ENCODE assay signal across 15 cellular contexts in the genomic region with DNA sequence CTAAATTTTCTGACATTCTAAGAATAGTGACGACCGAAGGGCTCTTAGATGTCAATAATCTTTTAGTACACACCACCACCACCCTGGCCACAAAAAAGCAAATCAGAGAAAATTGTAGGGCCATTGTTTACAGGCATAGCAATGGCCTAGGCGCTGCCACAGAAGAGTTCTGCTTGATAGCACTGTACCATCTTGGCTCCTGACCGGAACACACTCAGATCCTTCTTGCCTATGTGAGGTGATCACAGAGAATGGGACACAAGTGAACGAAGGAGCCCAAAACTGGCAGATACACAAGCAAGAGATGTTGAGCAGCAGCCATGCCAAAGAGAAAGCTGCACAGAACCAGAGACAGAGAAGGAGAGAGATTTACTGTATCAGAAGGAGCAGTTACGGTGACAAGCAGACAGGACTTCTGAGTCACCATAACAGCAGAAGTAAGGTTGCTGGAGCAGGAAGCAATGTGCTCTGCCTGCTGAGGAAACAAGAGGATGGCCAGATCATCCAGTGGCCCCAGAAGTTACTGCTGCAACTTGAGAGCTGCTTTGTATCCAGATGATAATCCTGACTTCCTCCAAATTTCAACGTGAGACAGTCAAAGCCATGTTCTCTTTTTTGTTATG.
DNase-seq lines count a peak whose midpoint lies in the region; ATAC-seq, FAIRE-seq and TF ChIP-seq lines count a peak whose summit lies in the region.
"Had no signal": no experiment of that assay in that cellular context is flagged by ENCODE, and none has a peak within 500 bp of the region (broad histone marks: within the 10 kb centered on the region; RNA-seq: fewer than 3 reads in every experiment).

No MANE protein-coding gene starts in this region.

- no peaks in the 10 kb centered on the region for H3K27me3 ChIP-seq in Panc1 (ENCODE audit: control insufficient read depth, insufficient read depth, low read length)
- H3K27me3 ChIP-seq: tibial artery had no signal

- CTCF ChIA-PET in A549 (lab: Yijun Ruan, JAX) (no interaction called here), HEK293 (lab: Yijun Ruan, JAX) (no interaction called here), Panc1 (lab: Charles Lee) (no interaction called here)
- CTCF ChIA-PET in activated CD8-positive, alpha-beta memory T cell treated with anti-CD3 and anti-CD28 coated beads, Interleukin-2, amount 10 ng/mL, durations not matched to agents 7 days and 5 days (lab: Charles Lee), result no interaction called here

- no peak for TF ChIP-seq EP300 in A549 (IDR thresholded peaks at IDR 0.05)

- TF ChIP-seq RAD21 in A549 (conservative IDR thresholded peaks at IDR 0.05 in 1 of 2, IDR thresholded peaks at IDR 0.05 in 1 of 2), result no peak

- peaks cover 15% of the 10 kb centered on the region for H3K4me1 ChIP-seq in A549
- no peaks in the 10 kb centered on the region for H3K4me1 ChIP-seq in HEK293 (ENCODE audit: control insufficient read depth, insufficient read depth, low read length)
- no peaks in the 10 kb centered on the region for H3K4me1 ChIP-seq in Panc1 (ENCODE audit: control insufficient read depth, insufficient read depth, low read length)
- H3K4me1 ChIP-seq: tibial artery had no signal

- no peaks in the 10 kb centered on the region for H3K27me3 Mint-ChIP-seq in activated CD8-positive, alpha-beta memory T cell treated with anti-CD3 and anti-CD28 coated beads, Interleukin-2, amount 10 ng/mL, durations not matched to agents 7 days and 5 days
- H3K27me3 Mint-ChIP-seq: activated B cell treated with CpG ODN at 0.5 μM for 24 hours, naive B cell had no signal

- H3K36me3 ChIP-seq in HEK293 (ENCODE audit: control insufficient read depth in 2 of 2, insufficient read depth in 1 of 2, low read length in 2 of 2) (no peaks in the 10 kb centered on the region), Panc1 (ENCODE audit: control insufficient read depth, insufficient read depth, low read length) (no peaks in the 10 kb centered on the region)
- H3K36me3 ChIP-seq: tibial artery had no signal

- TF ChIP-seq CTCF in A549 (IDR thresholded peaks at IDR 0.05) (no peak), HEK293 (tag by site-specific recombination; IDR thresholded peaks at IDR 0.05) (no peak), Panc1 (IDR thresholded peaks at IDR 0.05) (no peak)

- intact Hi-C loops in Panc1 (cut with micrococcal nuclease; ENCODE audit: unreplicated experiment), result no loop called here

- no peak for TF ChIP-seq POLR2A in A549 (IDR thresholded peaks at IDR 0.05; ENCODE audit: low read length)

- ATAC-seq in A549 (peak; percentile 83 to 91), Panc1 (peak; percentile 87), left lobe of liver (no peak), GM21619 (IDR thresholded peaks at IDR 0.05; ENCODE audit: unreplicated experiment) (no peak)
- ATAC-seq in activated CD8-positive, alpha-beta memory T cell treated with anti-CD3 and anti-CD28 coated beads, Interleukin-2, amount 10 ng/mL, durations not matched to agents 7 days and 5 days, result no peak
- ATAC-seq: activated T-cell treated with anti-CD3 and anti-CD28 coated beads, Interleukin-2, amount 50 U/mL, for 4 hours had no signal

- no peaks in the 10 kb centered on the region for H3K4me1 Mint-ChIP-seq in activated CD8-positive, alpha-beta memory T cell treated with anti-CD3 and anti-CD28 coated beads, Interleukin-2, amount 10 ng/mL, durations not matched to agents 7 days and 5 days
- H3K4me1 Mint-ChIP-seq: activated B cell treated with CpG ODN at 0.5 μM for 24 hours, naive B cell had no signal

- H3K4me3 Mint-ChIP-seq in activated CD8-positive, alpha-beta memory T cell treated with anti-CD3 and anti-CD28 coated beads, Interleukin-2, amount 10 ng/mL, durations not matched to agents 7 days and 5 days, result no peak overlapping the region
- H3K4me3 Mint-ChIP-seq: activated B cell treated with CpG ODN at 0.5 μM for 24 hours; activated T-cell treated with anti-CD3 and anti-CD28 coated beads, Interleukin-2, amount 50 U/mL, for 4 hours; naive B cell had no signal

- H3K27ac ChIP-seq in A549 (peak overlapping the region; percentile 63 to 72; a peak in 5 of 6 replicates), HEK293 (ENCODE audit: extremely low read depth, low read depth, low read length) (no peak overlapping the region), Panc1 (ENCODE audit: low read length) (peak overlapping the region; percentile 48; the same call in 1 of the 2 replicates), epithelial cell of prostate (no peak overlapping the region)
- H3K27ac ChIP-seq: PC-9, tibial artery had no signal

- DNase-seq in A549 (ENCODE audit: low read depth in 1 of 2, low spot score in 1 of 2), result peak; percentile 3 to 64
- peak; percentile 63 for DNase-seq in Panc1 (ENCODE audit: low read depth, low spot score)
- DNase-seq in epithelial cell of prostate (ENCODE audit: low read depth, low spot score), result peak; percentile 34
- DNase-seq in activated CD8-positive, alpha-beta memory T cell treated with anti-CD3 and anti-CD28 coated beads, Interleukin-2, amount 10 ng/mL, durations not matched to agents 7 days and 5 days, result no peak
- DNase-seq in COLO829 (ENCODE audit: low spot score), result no peak
- no peak for DNase-seq in left lobe of liver (ENCODE audit: low spot score)
- DNase-seq: activated B cell treated with CpG ODN at 0.5 μM for 24 hours; activated T-cell treated with anti-CD3 and anti-CD28 coated beads, Interleukin-2, amount 50 U/mL, for 4 hours; aorta; naive B cell; NCI-H1417 treated with DMSO at 0.1 percent for 48 hours; PC-9; tibial artery had no signal

- H3K9me3 ChIP-seq in A549 (no peaks in the 10 kb centered on the region), HEK293 (ENCODE audit: control insufficient read depth, insufficient read depth, low read depth, low read length) (no peaks in the 10 kb centered on the region), Panc1 (ENCODE audit: control insufficient read depth, insufficient read depth, low read depth, low read length) (no peaks in the 10 kb centered on the region)
- H3K9me3 ChIP-seq: tibial artery had no signal

- no peaks in the 10 kb centered on the region for H3K36me3 Mint-ChIP-seq in activated CD8-positive, alpha-beta memory T cell treated with anti-CD3 and anti-CD28 coated beads, Interleukin-2, amount 10 ng/mL, durations not matched to agents 7 days and 5 days
- H3K36me3 Mint-ChIP-seq: naive B cell had no signal

- POLR2A ChIA-PET in A549 (lab: Yijun Ruan, JAX), result no interaction called here
- POLR2A ChIA-PET in HEK293 (lab: Yijun Ruan, JAX), result no interaction called here
- POLR2A ChIA-PET in Panc1 (lab: Charles Lee), result no interaction called here

- no TSS peak for BruUV-seq in Panc1 (replicated peaks; lab: Mats Ljungman, UMichigan)

- FAIRE-seq in A549 (lab: Jason Lieb, UNC), result no peak

- no peak overlapping the region for H3K27ac Mint-ChIP-seq in activated CD8-positive, alpha-beta memory T cell treated with anti-CD3 and anti-CD28 coated beads, Interleukin-2, amount 10 ng/mL, durations not matched to agents 7 days and 5 days
- H3K27ac Mint-ChIP-seq: activated B cell treated with CpG ODN at 0.5 μM for 24 hours, naive B cell had no signal

- in situ Hi-C loops in Panc1 (cut with HindIII; ENCODE audit: low pct_unique_long_range_greater_than_20kb, low sequenced_read_pairs), result no loop called here

- peaks cover 7% of the 10 kb centered on the region for H3K9me3 Mint-ChIP-seq in activated CD8-positive, alpha-beta memory T cell treated with anti-CD3 and anti-CD28 coated beads, Interleukin-2, amount 10 ng/mL, durations not matched to agents 7 days and 5 days (ENCODE audit: low read depth)

- H3K4me2 ChIP-seq in A549, result peak overlapping the region; percentile 79
- H3K4me2 ChIP-seq: PC-9 had no signal

- 42% methylated on average over 7 of the region's 7 CpGs for WGBS in A549 (ENCODE audit: missing lambda C conversion rate)

- H3K4me3 ChIP-seq in A549 (no peak overlapping the region), HEK293 (ENCODE audit: low read depth, low read length) (no peak overlapping the region), Panc1 (ENCODE audit: low read depth in 2 of 2, low read length in 2 of 2) (peak overlapping the region in 1 of 2 experiments; percentile 30; a peak in 2 of 4 replicates)
- H3K4me3 ChIP-seq: PC-9, tibial artery had no signal

TF ChIP-seq in A549, 52 proteins besides CTCF, POLR2A, EP300 and RAD21 (continues in another document):
- no peak for TF ChIP-seq SMC3 (IDR thresholded peaks at IDR 0.05)
- TF ChIP-seq MAZ (IDR thresholded peaks at IDR 0.05; ENCODE audit: borderline replicate concordance, low read depth, low read length), result no peak
- no peak for TF ChIP-seq RARB (CRISPR knock-in tag; IDR thresholded peaks at IDR 0.05)
- TF ChIP-seq E2F6 (IDR thresholded peaks at IDR 0.05; ENCODE audit: borderline replicate concordance, low read depth), result no peak
- no peak for TF ChIP-seq EHMT2 (IDR thresholded peaks at IDR 0.05; ENCODE audit: low read depth)
- TF ChIP-seq, protein P1, sequence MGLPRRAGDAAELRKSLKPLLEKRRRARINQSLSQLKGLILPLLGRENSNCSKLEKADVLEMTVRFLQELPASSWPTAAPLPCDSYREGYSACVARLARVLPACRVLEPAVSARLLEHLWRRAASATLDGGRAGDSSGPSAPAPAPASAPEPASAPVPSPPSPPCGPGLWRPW (IDR thresholded peaks at IDR 0.05), result no peak
- no peak for TF ChIP-seq HOXB5 (CRISPR knock-in tag; IDR thresholded peaks at IDR 0.05)

TF ChIP-seq in HEK293, 187 proteins besides CTCF, POLR2A, EP300 and RAD21:
- TF ChIP-seq TRIM28 (IDR thresholded peaks at IDR 0.05; ENCODE audit: borderline replicate concordance, low read length) (peak; percentile 69), SP7 (tag by site-specific recombination; IDR thresholded peaks at IDR 0.05) (no peak)

Comparison
In these comparisons a context has a peak if more than half of its experiments do, and no peak if none do; other contexts are left out.
1. ATAC-seq: peak in A549 (2 of 2) and Panc1 (single experiment); none in activated CD8-positive, alpha-beta memory T cell treated with anti-CD3 and anti-CD28 coated beads, Interleukin-2, amount 10 ng/mL, durations not matched to agents 7 days and 5 days (single experiment), left lobe of liver (single experiment) and GM21619 (single experiment).
2. DNase-seq: peak in A549 (2 of 2), Panc1 (single experiment) and epithelial cell of prostate (single experiment); none in activated CD8-positive, alpha-beta memory T cell treated with anti-CD3 and anti-CD28 coated beads, Interleukin-2, amount 10 ng/mL, durations not matched to agents 7 days and 5 days (single experiment), COLO829 (single experiment) and left lobe of liver (single experiment).
3. H3K27ac ChIP-seq: peak in A549 (2 of 2) and Panc1 (single experiment); none in HEK293 (single experiment) and epithelial cell of prostate (single experiment).